38 cellular contexts compared by ENCODE assay signal in the genomic region with DNA sequence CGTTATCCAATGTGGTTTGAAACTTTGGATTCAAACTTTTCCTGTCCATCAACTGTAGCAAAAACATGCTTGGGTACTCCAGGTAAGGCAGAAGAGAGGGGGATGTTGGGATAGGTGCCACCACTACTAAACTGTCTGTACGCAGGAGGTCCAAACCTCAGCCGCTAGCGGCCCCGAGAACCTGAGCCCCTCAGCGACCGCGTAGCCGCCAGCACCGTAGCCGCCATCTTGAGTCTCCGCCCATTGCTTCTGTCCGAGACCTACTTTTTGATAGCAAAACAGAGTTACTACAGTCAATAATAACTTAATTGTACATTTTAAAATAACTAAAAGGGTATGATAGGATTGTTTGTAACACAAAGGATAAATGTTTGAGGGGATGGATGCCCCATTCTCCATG.
"Had no signal": no experiment of that assay in that cellular context is flagged by ENCODE, and none has a peak within 500 bp of the region (broad histone marks: within the 10 kb centered on the region; RNA-seq: fewer than 3 reads in every experiment).

No MANE protein-coding gene starts in this region.

- H3K4me3 Mint-ChIP-seq: activated naive CD4-positive, alpha-beta T cell treated with anti-CD3 and anti-CD28 coated beads for 36 hours; activated naive CD4-positive, alpha-beta T cell treated with anti-CD3 and anti-CD28 coated beads, Interleukin-2, amount 10 ng/mL, durations not matched to agents 7 days and 5 days; activated naive CD4-positive, alpha-beta T cell treated with anti-CD3 and anti-CD28 coated beads, Interleukin-2, amount 50 U/mL, for 24 hours; activated naive CD8-positive, alpha-beta T cell; activated naive CD8-positive, alpha-beta T cell treated with anti-CD3 and anti-CD28 coated beads for 36 hours; activated naive CD8-positive, alpha-beta T cell treated with anti-CD3 and anti-CD28 coated beads, Interleukin-2, amount 10 ng/mL, durations not matched to agents 7 days and 5 days; activated naive CD8-positive, alpha-beta T cell treated with anti-CD3 and anti-CD28 coated beads, Interleukin-2, amount 50 U/mL, for 24 hours; activated T-cell treated with anti-CD3 and anti-CD28 coated beads, Interleukin-2, amount 50 U/mL, for 24 hours; activated T-cell treated with anti-CD3 and anti-CD28 coated beads, Interleukin-2, amount 50 U/mL, for 4 hours; activated T-cell treated with anti-CD3 and anti-CD28 coated beads, Interleukin-2, amount 50 U/mL, for 72 hours; activated T-helper 1 cell treated with anti-CD3 and anti-CD28 coated beads, Interleukin-12 subunit alpha, Interleukin-12 subunit beta, Interleukin-2, Interleukin-4 antibody, amounts not matched to agents 30 ng/mL and 10 ng/mL and 1 ng/mL, durations not matched to agents 14 hours and 24 hours and 36 hours; activated T-helper 17 cell treated with anti-CD3 and anti-CD28 coated beads, Interleukin-2, amount 50 U/mL, for 72 hours; brain; central memory CD8-positive, alpha-beta T cell had no signal

- H3K4me1 ChIP-seq: adrenal gland, ascending aorta, body of pancreas, breast epithelium had no signal

- DNase-seq: activated effector memory CD4-positive, alpha-beta T cell treated with anti-CD3 and anti-CD28 coated beads, Interleukin-2, amount 50 U/mL, for 16 hours; activated effector memory CD4-positive, alpha-beta T cell treated with Interleukin-2 at 50 U/mL for 16 hours; activated gamma-delta T cell; activated gamma-delta T cell treated with Interleukin-2 at 50 U/mL for 16 hours; activated naive CD4-positive, alpha-beta T cell; activated naive CD4-positive, alpha-beta T cell treated with anti-CD3 and anti-CD28 coated beads for 36 hours; activated naive CD4-positive, alpha-beta T cell treated with anti-CD3 and anti-CD28 coated beads, Interleukin-2, amount 10 ng/mL, durations not matched to agents 7 days and 5 days; activated naive CD4-positive, alpha-beta T cell treated with anti-CD3 and anti-CD28 coated beads, Interleukin-2, amount 50 U/mL, for 16 hours; activated naive CD4-positive, alpha-beta T cell treated with Interleukin-2 at 50 U/mL for 16 hours; activated naive CD8-positive, alpha-beta T cell treated with anti-CD3 and anti-CD28 coated beads for 36 hours; activated naive CD8-positive, alpha-beta T cell treated with anti-CD3 and anti-CD28 coated beads, Interleukin-2, amount 10 ng/mL, durations not matched to agents 7 days and 5 days; activated naive CD8-positive, alpha-beta T cell treated with anti-CD3 and anti-CD28 coated beads, Interleukin-2, amount 50 U/mL, for 24 hours; activated T-cell treated with anti-CD3 and anti-CD28 coated beads, Interleukin-2, amount 50 U/mL, for 24 hours; activated T-cell treated with anti-CD3 and anti-CD28 coated beads, Interleukin-2, amount 50 U/mL, for 4 hours; activated T-cell treated with anti-CD3 and anti-CD28 coated beads, Interleukin-2, amount 50 U/mL, for 48 hours; activated T-cell treated with anti-CD3 and anti-CD28 coated beads, Interleukin-2, amount 50 U/mL, for 72 hours; adrenal gland; amniotic stem cell; amygdala; anterior cingulate cortex; body of pancreas; brain microvascular endothelial cell; caudate nucleus; central memory CD4-positive, alpha-beta T cell; cerebellar nuclear complex had no signal

- H3K4me1 Mint-ChIP-seq: activated naive CD4-positive, alpha-beta T cell treated with anti-CD3 and anti-CD28 coated beads, Interleukin-2, amount 10 ng/mL, durations not matched to agents 7 days and 5 days; activated naive CD4-positive, alpha-beta T cell treated with anti-CD3 and anti-CD28 coated beads, Interleukin-2, amount 50 U/mL, for 24 hours; activated naive CD8-positive, alpha-beta T cell treated with anti-CD3 and anti-CD28 coated beads for 36 hours; activated naive CD8-positive, alpha-beta T cell treated with anti-CD3 and anti-CD28 coated beads, Interleukin-2, amount 10 ng/mL, durations not matched to agents 7 days and 5 days; activated naive CD8-positive, alpha-beta T cell treated with anti-CD3 and anti-CD28 coated beads, Interleukin-2, amount 50 U/mL, for 24 hours; activated T-helper 17 cell treated with anti-CD3 and anti-CD28 coated beads, Interleukin-2, amount 50 U/mL, for 72 hours; brain; central memory CD8-positive, alpha-beta T cell had no signal

- H3K36me3 Mint-ChIP-seq: activated naive CD4-positive, alpha-beta T cell treated with anti-CD3 and anti-CD28 coated beads, Interleukin-2, amount 10 ng/mL, durations not matched to agents 7 days and 5 days; activated naive CD4-positive, alpha-beta T cell treated with anti-CD3 and anti-CD28 coated beads, Interleukin-2, amount 50 U/mL, for 24 hours; activated naive CD8-positive, alpha-beta T cell; activated naive CD8-positive, alpha-beta T cell treated with anti-CD3 and anti-CD28 coated beads for 36 hours; activated naive CD8-positive, alpha-beta T cell treated with anti-CD3 and anti-CD28 coated beads, Interleukin-2, amount 10 ng/mL, durations not matched to agents 7 days and 5 days; brain had no signal

- ATAC-seq: activated naive CD4-positive, alpha-beta T cell treated with anti-CD3 and anti-CD28 coated beads, Interleukin-2, amount 50 U/mL, for 72 hours; activated naive CD8-positive, alpha-beta T cell treated with anti-CD3 and anti-CD28 coated beads, Interleukin-2, amount 50 U/mL, for 24 hours; activated T-cell treated with anti-CD3 and anti-CD28 coated beads, Interleukin-2, amount 50 U/mL, for 4 hours; activated T-cell treated with anti-CD3 and anti-CD28 coated beads, Interleukin-2, amount 50 U/mL, for 72 hours; activated T-helper 17 cell treated with anti-CD3 and anti-CD28 coated beads, Interleukin-2, amount 50 U/mL, for 72 hours; body of pancreas had no signal

- H3K27me3 Mint-ChIP-seq: activated naive CD4-positive, alpha-beta T cell treated with anti-CD3 and anti-CD28 coated beads, Interleukin-2, amount 10 ng/mL, durations not matched to agents 7 days and 5 days; activated naive CD4-positive, alpha-beta T cell treated with anti-CD3 and anti-CD28 coated beads, Interleukin-2, amount 50 U/mL, for 24 hours; activated naive CD8-positive, alpha-beta T cell; activated naive CD8-positive, alpha-beta T cell treated with anti-CD3 and anti-CD28 coated beads for 36 hours; activated naive CD8-positive, alpha-beta T cell treated with anti-CD3 and anti-CD28 coated beads, Interleukin-2, amount 10 ng/mL, durations not matched to agents 7 days and 5 days; activated naive CD8-positive, alpha-beta T cell treated with anti-CD3 and anti-CD28 coated beads, Interleukin-2, amount 50 U/mL, for 24 hours; activated T-cell treated with anti-CD3 and anti-CD28 coated beads, Interleukin-2, amount 50 U/mL, for 24 hours; activated T-helper 17 cell treated with anti-CD3 and anti-CD28 coated beads, Interleukin-2, amount 50 U/mL, for 72 hours; brain; central memory CD8-positive, alpha-beta T cell had no signal

- H3K9me3 ChIP-seq: adrenal gland, ascending aorta, body of pancreas had no signal

- H3K27ac Mint-ChIP-seq: activated naive CD4-positive, alpha-beta T cell treated with anti-CD3 and anti-CD28 coated beads for 36 hours; activated naive CD4-positive, alpha-beta T cell treated with anti-CD3 and anti-CD28 coated beads, Interleukin-2, amount 10 ng/mL, durations not matched to agents 7 days and 5 days; activated naive CD4-positive, alpha-beta T cell treated with anti-CD3 and anti-CD28 coated beads, Interleukin-2, amount 50 U/mL, for 24 hours; activated naive CD4-positive, alpha-beta T cell treated with anti-CD3 and anti-CD28 coated beads, Interleukin-2, amount 50 U/mL, for 72 hours; activated naive CD8-positive, alpha-beta T cell; activated naive CD8-positive, alpha-beta T cell treated with anti-CD3 and anti-CD28 coated beads for 36 hours; activated naive CD8-positive, alpha-beta T cell treated with anti-CD3 and anti-CD28 coated beads, Interleukin-2, amount 10 ng/mL, durations not matched to agents 7 days and 5 days; activated naive CD8-positive, alpha-beta T cell treated with anti-CD3 and anti-CD28 coated beads, Interleukin-2, amount 50 U/mL, for 24 hours; activated T-cell treated with anti-CD3 and anti-CD28 coated beads, Interleukin-2, amount 50 U/mL, for 24 hours; activated T-cell treated with anti-CD3 and anti-CD28 coated beads, Interleukin-2, amount 50 U/mL, for 72 hours; activated T-helper 1 cell treated with anti-CD3 and anti-CD28 coated beads, Interleukin-12 subunit alpha, Interleukin-12 subunit beta, Interleukin-2, Interleukin-4 antibody, amounts not matched to agents 30 ng/mL and 10 ng/mL and 1 ng/mL, durations not matched to agents 14 hours and 24 hours and 36 hours; activated T-helper 17 cell treated with anti-CD3 and anti-CD28 coated beads, Interleukin-2, amount 50 U/mL, for 72 hours; activated T-helper 2 cell treated with anti-CD3 and anti-CD28 coated beads, Interferon-gamma antibody, Interleukin-2, Interleukin-4, amounts not matched to agents 10 μg/mL and 5 μg/mL and 100 μg/mL, durations not matched to agents 14 hours and 24 hours and 36 hours; brain had no signal

- H3K9me3 Mint-ChIP-seq: activated naive CD4-positive, alpha-beta T cell treated with anti-CD3 and anti-CD28 coated beads, Interleukin-2, amount 50 U/mL, for 24 hours had no signal

- H3K4me3 ChIP-seq: adrenal gland, ascending aorta, body of pancreas, breast epithelium, cardiac muscle cell had no signal

- FAIRE-seq: astrocyte, bronchial epithelial cell had no signal

- H3K27ac ChIP-seq: adrenal gland, ascending aorta, body of pancreas, brain microvascular endothelial cell, breast epithelium, cardiac muscle cell had no signal

- H3K27me3 ChIP-seq: adrenal gland, ascending aorta, body of pancreas, brain microvascular endothelial cell, breast epithelium, cardiac muscle cell had no signal

- H3K36me3 ChIP-seq: adrenal gland, ascending aorta, brain microvascular endothelial cell, breast epithelium, cardiac muscle cell had no signal
